In genomic region chr9:137459147-137459600, GRCh38 we compare ENCODE assay signal across 1 cellular context.
A peak's percentile ranks its signal among the peaks of the same experiment; 100 is the strongest.
TF ChIP-seq lines count a peak whose summit lies in the region.

Gene NSMF, minus strand, starts transcription at chr9:137459334. Its CDS starts 232 bp downstream, at chr9:137459102.

TF ChIP-seq in K562, 482 proteins besides CTCF, POLR2A, EP300 and RAD21 (continued from another document and continues in another):
- no peak for TF ChIP-seq HBP1 (CRISPR knock-in tag; IDR thresholded peaks at IDR 0.05)
- no peak for TF ChIP-seq ZNF12 (CRISPR knock-in tag; IDR thresholded peaks at IDR 0.05)
- TF ChIP-seq JUNB (CRISPR knock-in tag; conservative IDR thresholded peaks at IDR 0.05) = no peak
- TF ChIP-seq RNF219 (CRISPR knock-in tag; IDR thresholded peaks at IDR 0.05) = no peak
- peak; percentile 71; the same call in 1 of the 2 replicates for TF ChIP-seq E2F1 (CRISPR knock-in tag; IDR thresholded peaks at IDR 0.05)
- no peak for TF ChIP-seq NFRKB (IDR thresholded peaks at IDR 0.05; ENCODE audit: low read depth)
- no peak for TF ChIP-seq CLOCK (CRISPR knock-in tag; IDR thresholded peaks at IDR 0.05; ENCODE audit: borderline replicate concordance)
- TF ChIP-seq ATF7 (IDR thresholded peaks at IDR 0.05) = peak; percentile 96
- no peak for TF ChIP-seq HNRNPH1 (optimal IDR thresholded peaks at IDR 0.05; ENCODE audit: low read depth, low read length)
- TF ChIP-seq ZNF444 (CRISPR knock-in tag; IDR thresholded peaks at IDR 0.05) = no peak
- TF ChIP-seq NUFIP1 (IDR thresholded peaks at IDR 0.05; ENCODE audit: partially characterized antibody) = no peak
- no peak for TF ChIP-seq ZNF696 (CRISPR knock-in tag; conservative IDR thresholded peaks at IDR 0.05)
- TF ChIP-seq ZNF518B (CRISPR knock-in tag; IDR thresholded peaks at IDR 0.05) = no peak
- no peak for TF ChIP-seq CBX2 (IDR thresholded peaks at IDR 0.05; ENCODE audit: insufficient read depth, low read length, poor library complexity, severe bottlenecking)
- TF ChIP-seq ZNF133 (CRISPR knock-in tag; IDR thresholded peaks at IDR 0.05) = no peak
- TF ChIP-seq TAF9B (IDR thresholded peaks at IDR 0.05; ENCODE audit: partially characterized antibody) = no peak
- no peak for TF ChIP-seq RCOR1 (IDR thresholded peaks at IDR 0.05; ENCODE audit: borderline replicate concordance in 1 of 2, low read depth in 2 of 2, low read length in 2 of 2)
- TF ChIP-seq ZNF146 (CRISPR knock-in tag; IDR thresholded peaks at IDR 0.05; ENCODE audit: unreplicated experiment) = no peak
- TF ChIP-seq PHTF2 (CRISPR knock-in tag; IDR thresholded peaks at IDR 0.05) = no peak
- peak; percentile 47 for TF ChIP-seq ATF3 (IDR thresholded peaks at IDR 0.05)
- TF ChIP-seq ATF3 (CRISPR knock-in tag; conservative IDR thresholded peaks at IDR 0.05) = 0 out of 2 replicates have a peak, but pooled peaks have one; percentile 35
- no peak for TF ChIP-seq XRCC3 (IDR thresholded peaks at IDR 0.05)
- no peak for TF ChIP-seq FOXA3 (CRISPR knock-in tag; conservative IDR thresholded peaks at IDR 0.05 in 1 of 2, IDR thresholded peaks at IDR 0.05 in 1 of 2)
- TF ChIP-seq NR2C1 (IDR thresholded peaks at IDR 0.05) = no peak
- TF ChIP-seq NR2C1 (tag; IDR thresholded peaks at IDR 0.05) = no peak
- no peak for TF ChIP-seq TEAD4 (IDR thresholded peaks at IDR 0.05; ENCODE audit: low read length)
- no peak for TF ChIP-seq TEAD4 (CRISPR knock-in tag; IDR thresholded peaks at IDR 0.05; ENCODE audit: borderline replicate concordance)
- no peak for TF ChIP-seq MXD1 (CRISPR knock-in tag; IDR thresholded peaks at IDR 0.05; ENCODE audit: borderline replicate concordance, poor library complexity, severe bottlenecking)
- TF ChIP-seq ATF2 (CRISPR knock-in tag; IDR thresholded peaks at IDR 0.05) = no peak
- no peak for TF ChIP-seq CEBPG (CRISPR knock-in tag; IDR thresholded peaks at IDR 0.05)
- TF ChIP-seq CEBPG (tag; conservative IDR thresholded peaks at IDR 0.05 in 1 of 2, IDR thresholded peaks at IDR 0.05 in 1 of 2) = no peak
- no peak for TF ChIP-seq ZNF436 (CRISPR knock-in tag; IDR thresholded peaks at IDR 0.05)
- no peak for TF ChIP-seq ZNF253 (CRISPR knock-in tag; conservative IDR thresholded peaks at IDR 0.05)
- TF ChIP-seq PTRF (tag; IDR thresholded peaks at IDR 0.05) = no peak
- no peak for TF ChIP-seq ZBTB33 (CRISPR knock-in tag; IDR thresholded peaks at IDR 0.05)
- no peak for TF ChIP-seq ZNF143 (CRISPR knock-in tag; IDR thresholded peaks at IDR 0.05)
- TF ChIP-seq ZMIZ1 (IDR thresholded peaks at IDR 0.05; ENCODE audit: low read depth in 2 of 2, low read length in 2 of 2) = no peak
